In genomic region chr16:80656731-80657150, GRCh38 we compare ENCODE assay signal across 9 cellular contexts.
DNase-seq lines count a peak whose midpoint lies in the region; ATAC-seq and TF ChIP-seq lines count a peak whose summit lies in the region.
"Had no signal": no experiment of that assay in that cellular context is flagged by ENCODE, and none has a peak within 500 bp of the region (broad histone marks: within the 10 kb centered on the region; RNA-seq: fewer than 3 reads in every experiment).

No MANE protein-coding gene starts in this region.

- peak overlapping the region; percentile 91 for H3K27ac Mint-ChIP-seq in activated T-helper 1 cell treated with anti-CD3 and anti-CD28 coated beads, Interleukin-12 subunit alpha, Interleukin-12 subunit beta, Interleukin-2, Interleukin-4 antibody, amounts not matched to agents 30 ng/mL and 10 ng/mL and 1 ng/mL, durations not matched to agents 14 hours and 24 hours and 36 hours
- peak overlapping the region; percentile 55 to 75 for H3K27ac Mint-ChIP-seq in stimulated activated naive CD8-positive, alpha-beta T cell treated with anti-CD3 and anti-CD28 coated beads, Interleukin-15, amount 100 ng/mL, for 72 hours

- peaks cover 33% of the 10 kb centered on the region for H3K36me3 Mint-ChIP-seq in activated T-helper 1 cell treated with anti-CD3 and anti-CD28 coated beads, Interleukin-12 subunit alpha, Interleukin-12 subunit beta, Interleukin-2, Interleukin-4 antibody, amounts not matched to agents 30 ng/mL and 10 ng/mL and 1 ng/mL, durations not matched to agents 14 hours and 24 hours and 36 hours (ENCODE audit: low read depth)

- no peak for TF ChIP-seq CTCF in omental fat pad (IDR thresholded peaks at IDR 0.05)

- H3K9me3 Mint-ChIP-seq in activated T-helper 1 cell treated with anti-CD3 and anti-CD28 coated beads, Interleukin-12 subunit alpha, Interleukin-12 subunit beta, Interleukin-2, Interleukin-4 antibody, amounts not matched to agents 30 ng/mL and 10 ng/mL and 1 ng/mL, durations not matched to agents 14 hours and 24 hours and 36 hours, result peaks cover 20% of the 10 kb centered on the region
- H3K9me3 Mint-ChIP-seq in stimulated activated naive CD8-positive, alpha-beta T cell treated with anti-CD3 and anti-CD28 coated beads, Interleukin-15, amount 100 ng/mL, for 72 hours, result peaks cover 15 to 16% of the 10 kb centered on the region in 2 donors

- ATAC-seq in HG03196 (IDR thresholded peaks at IDR 0.05; ENCODE audit: unreplicated experiment) (peak; percentile 90), omental fat pad (ENCODE audit: low FRiP score) (no peak)
- ATAC-seq in stimulated activated naive CD8-positive, alpha-beta T cell treated with anti-CD3 and anti-CD28 coated beads, Interleukin-15, amount 100 ng/mL, for 72 hours, result peak; percentile 75

- intact Hi-C loops in activated T-helper 1 cell treated with anti-CD3 and anti-CD28 coated beads, Interleukin-12 subunit alpha, Interleukin-12 subunit beta, Interleukin-2, Interleukin-4 antibody, amounts not matched to agents 30 ng/mL and 10 ng/mL and 1 ng/mL, durations not matched to agents 14 hours and 24 hours and 36 hours (cut with micrococcal nuclease), result loop anchor here (1.0 to 2.0 kb wide), 9 partner anchors 14 to 168 kb away; no protein-coding TSS in a partner anchor
- intact Hi-C loops in cardiac septum (cut with DNase I), result no loop called here

- peaks cover 43% of the 10 kb centered on the region for H3K4me1 Mint-ChIP-seq in activated T-helper 1 cell treated with anti-CD3 and anti-CD28 coated beads, Interleukin-12 subunit alpha, Interleukin-12 subunit beta, Interleukin-2, Interleukin-4 antibody, amounts not matched to agents 30 ng/mL and 10 ng/mL and 1 ng/mL, durations not matched to agents 14 hours and 24 hours and 36 hours (ENCODE audit: low read depth)
- peaks cover 18% of the 10 kb centered on the region for H3K4me1 Mint-ChIP-seq in stimulated activated naive CD8-positive, alpha-beta T cell treated with anti-CD3 and anti-CD28 coated beads, Interleukin-15, amount 100 ng/mL, for 72 hours

- H3K4me3 Mint-ChIP-seq in activated T-helper 1 cell treated with anti-CD3 and anti-CD28 coated beads, Interleukin-12 subunit alpha, Interleukin-12 subunit beta, Interleukin-2, Interleukin-4 antibody, amounts not matched to agents 30 ng/mL and 10 ng/mL and 1 ng/mL, durations not matched to agents 14 hours and 24 hours and 36 hours, result peak overlapping the region; percentile 85
- H3K4me3 Mint-ChIP-seq in stimulated activated naive CD8-positive, alpha-beta T cell treated with anti-CD3 and anti-CD28 coated beads, Interleukin-15, amount 100 ng/mL, for 72 hours, result peak overlapping the region; percentile 50 to 82

- no peaks in the 10 kb centered on the region for H3K27me3 Mint-ChIP-seq in activated T-helper 1 cell treated with anti-CD3 and anti-CD28 coated beads, Interleukin-12 subunit alpha, Interleukin-12 subunit beta, Interleukin-2, Interleukin-4 antibody, amounts not matched to agents 30 ng/mL and 10 ng/mL and 1 ng/mL, durations not matched to agents 14 hours and 24 hours and 36 hours (ENCODE audit: insufficient read depth)
- H3K27me3 Mint-ChIP-seq in stimulated activated naive CD8-positive, alpha-beta T cell treated with anti-CD3 and anti-CD28 coated beads, Interleukin-15, amount 100 ng/mL, for 72 hours, result no peaks in the 10 kb centered on the region

- DNase-seq in activated T-cell treated with anti-CD3 and anti-CD28 coated beads for 1 hour (ENCODE audit: low read depth), result peak; percentile 9
- no peak for DNase-seq in activated T-cell treated with anti-CD3 and anti-CD28 coated beads for 4 hours
- peak; percentile 42 for DNase-seq in activated T-helper 1 cell treated with anti-CD3 and anti-CD28 coated beads, Interleukin-12 subunit alpha, Interleukin-12 subunit beta, Interleukin-2, Interleukin-4 antibody, amounts not matched to agents 30 ng/mL and 10 ng/mL and 1 ng/mL, durations not matched to agents 14 hours and 24 hours and 36 hours (ENCODE audit: low spot score)
- DNase-seq in stimulated activated naive CD8-positive, alpha-beta T cell treated with anti-CD3 and anti-CD28 coated beads, Interleukin-15, amount 100 ng/mL, for 72 hours, result peak in 1 of 2 donors; percentile 14
- no peak for DNase-seq in cardiac septum (ENCODE audit: low spot score)
- DNase-seq in omental fat pad (ENCODE audit: low spot score), result no peak
- DNase-seq in NCI-H2171 treated with DMSO at 0.1 percent for 48 hours (lab: John Stamatoyannopoulos, UW), result no peak
- DNase-seq: NCI-H1694 had no signal

Comparison
In these comparisons a context has a peak if more than half of its experiments do, and no peak if none do; other contexts are left out.
1. DNase-seq: peak in activated T-cell treated with anti-CD3 and anti-CD28 coated beads for 1 hour (single experiment) and activated T-helper 1 cell treated with anti-CD3 and anti-CD28 coated beads, Interleukin-12 subunit alpha, Interleukin-12 subunit beta, Interleukin-2, Interleukin-4 antibody, amounts not matched to agents 30 ng/mL and 10 ng/mL and 1 ng/mL, durations not matched to agents 14 hours and 24 hours and 36 hours (single experiment); none in activated T-cell treated with anti-CD3 and anti-CD28 coated beads for 4 hours (single experiment), cardiac septum (single experiment), omental fat pad (single experiment) and NCI-H2171 treated with DMSO at 0.1 percent for 48 hours (single experiment).